13 cellular contexts compared by ENCODE assay signal in the genomic region with DNA sequence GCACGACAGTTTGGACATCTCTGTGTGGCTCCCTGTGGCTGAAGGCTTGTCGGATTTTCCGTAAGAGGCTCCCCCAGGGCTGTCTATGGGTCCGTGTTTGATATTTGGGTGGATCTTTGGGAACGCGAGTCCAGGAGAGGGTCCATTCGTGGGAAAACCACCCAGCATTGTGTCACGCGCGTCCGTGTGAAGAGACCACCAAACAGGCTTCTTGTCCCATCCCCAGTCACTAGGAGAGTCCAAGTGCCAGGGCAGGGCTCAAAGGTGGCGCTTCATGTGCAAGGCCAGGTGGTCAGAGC. TPM values are rescaled to one million over a fixed set of nuclear protein-coding genes. Genes with fewer than 3 reads are reported as not detected.
A peak's percentile ranks its signal among the peaks of the same experiment; 100 is the strongest.
DNase-seq lines count a peak whose midpoint lies in the region; ATAC-seq, FAIRE-seq and TF ChIP-seq lines count a peak whose summit lies in the region.
"Had no signal": no experiment of that assay in that cellular context is flagged by ENCODE, and none has a peak within 500 bp of the region (broad histone marks: within the 10 kb centered on the region; RNA-seq: fewer than 3 reads in every experiment).

No MANE protein-coding gene starts in this region.

- BruUV-seq in PC-9 (replicated peaks; lab: Mats Ljungman, UMichigan): TSS peak; percentile 11

- no peak for TF ChIP-seq POLR2A in H1 (IDR thresholded peaks at IDR 0.05; ENCODE audit: control extremely low read depth in 1 of 2, low read depth in 2 of 2, low read length in 2 of 2)

- peak overlapping the region; percentile 85 for H2BK5ac ChIP-seq in H1 (ENCODE audit: low read depth, low read length)

- no peak overlapping the region for H3K14ac ChIP-seq in H1 (ENCODE audit: insufficient read length)

- no peak for TF ChIP-seq EP300 in H1 (IDR thresholded peaks at IDR 0.05; ENCODE audit: borderline replicate concordance in 1 of 2, low read depth in 2 of 2, low read length in 2 of 2)

- CTCF ChIA-PET in PC-9 (lab: Charles Lee): interaction anchor here (0.6 to 1.0 kb wide), 4 partner anchors 81 to 216 kb away, joined by 3 to 5 read pairs (median 4); no protein-coding TSS in a partner anchor
- CTCF ChIA-PET in H1 (lab: Charles Lee; ENCODE audit: partially characterized antibody): interaction anchor here (0.6 to 2.3 kb wide), 24 partner anchors 9 to 745 kb away, joined by 3 to 19 read pairs (median 4); partner anchors contain the start of genes RNASEH2A, THSD8 and ZNF20

- H3K36me3 Mint-ChIP-seq in T-helper 1 cell treated with Interleukin-12 subunit alpha and Interleukin-12 subunit beta and Interleukin-4 antibody, amounts not matched to agents 30 μg/mL and 1 μg/mL, for 36 hours (ENCODE audit: low read depth): no peaks in the 10 kb centered on the region
- H3K36me3 Mint-ChIP-seq in stimulated activated effector memory CD8-positive, alpha-beta T cell treated with anti-CD3 and anti-CD28 coated beads, Interleukin-12 subunit alpha, Interleukin-12 subunit beta, amount 100 ng/mL, for 72 hours: peaks cover 16% of the 10 kb centered on the region

- H3K4me1 ChIP-seq in PC-9 (replicated peaks; ENCODE audit: insufficient read depth): peaks cover 14% of the 10 kb centered on the region
- H3K4me1 ChIP-seq in H1 (replicated peaks in 1 of 4; ENCODE audit: control insufficient read depth in 3 of 4, insufficient read depth in 4 of 4, low read length in 3 of 4): peaks cover 0 to 7% (median 6%) of the 10 kb centered on the region in 4 experiments; a peak in 5 of 7 replicates

- H3K9me3 ChIP-seq in PC-9 (ENCODE audit: insufficient read depth, low read depth) (peaks cover 11% of the 10 kb centered on the region; the same call in 1 of the 2 replicates), H1 (ENCODE audit: insufficient read depth in 2 of 2, low read depth in 1 of 2, low read length in 1 of 2) (no peaks in the 10 kb centered on the region; a peak in 2 of 4 replicates)

- H2BK20ac ChIP-seq in H1 (ENCODE audit: low read length): peak overlapping the region; percentile 66; the same call in 1 of the 2 replicates

- H2BK12ac ChIP-seq in H1 (ENCODE audit: low read depth, low read length): peak overlapping the region; percentile 99

- no peak for ATAC-seq in stimulated activated effector memory CD8-positive, alpha-beta T cell treated with anti-CD3 and anti-CD28 coated beads, Interleukin-12 subunit alpha, Interleukin-12 subunit beta, amount 100 ng/mL, for 72 hours
- ATAC-seq in HG02571 (IDR thresholded peaks at IDR 0.05; ENCODE audit: unreplicated experiment): no peak

- peak overlapping the region; percentile 65; the same call in 1 of the 2 replicates for H3K4me3 ChIP-seq in PC-9
- peak overlapping the region; percentile 3 to 77 (median 48); a peak in 5 of 8 replicates for H3K4me3 ChIP-seq in H1 (ENCODE audit: extremely low read depth in 1 of 4, insufficient read depth in 2 of 4, low read depth in 3 of 4, low read length in 4 of 4)
- H3K4me3 ChIP-seq: mucosa of descending colon had no signal

- no peak for TF ChIP-seq CTCF in PC-9 (conservative IDR thresholded peaks at IDR 0.05)
- TF ChIP-seq CTCF in H1 (IDR thresholded peaks at IDR 0.05; ENCODE audit: control extremely low read depth in 1 of 3, insufficient read depth in 1 of 3, low read depth in 1 of 3, low read length in 3 of 3): no peak

- peak overlapping the region; percentile 90; the same call in 1 of the 2 replicates for H4K8ac ChIP-seq in H1 (ENCODE audit: extremely low read depth, insufficient read depth, low read length)

- H2BK15ac ChIP-seq in H1 (ENCODE audit: low read length): peak overlapping the region; percentile 96; the same call in 1 of the 2 replicates

- H4K20me1 ChIP-seq in PC-9 (ENCODE audit: insufficient read depth) (no peaks in the 10 kb centered on the region), H1 (replicated peaks in 1 of 2; ENCODE audit: control insufficient read depth in 1 of 2, insufficient read depth in 2 of 2, low read length in 2 of 2) (no peaks in the 10 kb centered on the region)

- H3K23me2 ChIP-seq in H1 (ENCODE audit: low read depth, low read length): peaks cover 11% of the 10 kb centered on the region; the same call in 1 of the 2 replicates

- DNase-seq in T-helper 1 cell (no peak), PC-9 (peak in 1 of 2 experiments; percentile 28), H1 (ENCODE audit: low read depth in 1 of 2, low spot score in 2 of 2) (no peak), NCI-H2107 (lab: John Stamatoyannopoulos, UW) (no peak), foreskin melanocyte (no peak)
- no peak for DNase-seq in stimulated activated effector memory CD8-positive, alpha-beta T cell treated with anti-CD3 and anti-CD28 coated beads, Interleukin-12 subunit alpha, Interleukin-12 subunit beta, amount 100 ng/mL, for 72 hours (ENCODE audit: low spot score in 2 of 2)

- no peaks in the 10 kb centered on the region for H3K9me3 Mint-ChIP-seq in T-helper 1 cell treated with Interleukin-12 subunit alpha and Interleukin-12 subunit beta and Interleukin-4 antibody, amounts not matched to agents 30 μg/mL and 1 μg/mL, for 36 hours
- H3K9me3 Mint-ChIP-seq in stimulated activated effector memory CD8-positive, alpha-beta T cell treated with anti-CD3 and anti-CD28 coated beads, Interleukin-12 subunit alpha, Interleukin-12 subunit beta, amount 100 ng/mL, for 72 hours: no peaks in the 10 kb centered on the region

- POLR2A ChIA-PET in PC-9 (lab: Charles Lee; ENCODE audit: unreplicated experiment): interaction anchor here (0.6 to 1.0 kb wide), 4 partner anchors 62 to 744 kb away, joined by 3 to 5 read pairs (median 4); partner anchors contain the start of gene ZNF20
- POLR2A ChIA-PET in H1 (lab: Charles Lee; ENCODE audit: partially characterized antibody): interaction anchor here (0.6 to 12.3 kb wide), 24 partner anchors 8 to 93 kb away, joined by 3 to 110 read pairs (median 6); partner anchors contain the start of genes CALR, FARSA, GADD45GIP1 and GCDH

- H3K27ac Mint-ChIP-seq in T-helper 1 cell treated with Interleukin-12 subunit alpha and Interleukin-12 subunit beta and Interleukin-4 antibody, amounts not matched to agents 30 μg/mL and 1 μg/mL, for 36 hours: no peak overlapping the region
- peak overlapping the region; percentile 92 for H3K27ac Mint-ChIP-seq in stimulated activated effector memory CD8-positive, alpha-beta T cell treated with anti-CD3 and anti-CD28 coated beads, Interleukin-12 subunit alpha, Interleukin-12 subunit beta, amount 100 ng/mL, for 72 hours

- H3F3A ChIP-seq in PC-9 (ENCODE audit: insufficient read depth, low read depth): peaks cover 19% of the 10 kb centered on the region; the same call in 1 of the 2 replicates

- H3K79me1 ChIP-seq in H1 (ENCODE audit: low read depth, low read length): no peaks in the 10 kb centered on the region

- intact Hi-C loops in PC-9 (cut with micrococcal nuclease; ENCODE audit: unreplicated experiment): loop anchor here (2.0 kb wide), 1 partner anchor 80 kb away; no protein-coding TSS in a partner anchor

- peaks cover 10% of the 10 kb centered on the region; the same call in 1 of the 2 replicates for H3K79me2 ChIP-seq in PC-9 (ENCODE audit: low read depth)
- H3K79me2 ChIP-seq in H1 (ENCODE audit: control insufficient read depth in 1 of 2, insufficient read depth in 2 of 2, low read length in 2 of 2): no peaks in the 10 kb centered on the region

- H3K4me3 Mint-ChIP-seq in T-helper 1 cell treated with Interleukin-12 subunit alpha and Interleukin-12 subunit beta and Interleukin-4 antibody, amounts not matched to agents 30 μg/mL and 1 μg/mL, for 36 hours: peak overlapping the region; percentile 90
- peak overlapping the region; percentile 91 for H3K4me3 Mint-ChIP-seq in stimulated activated effector memory CD8-positive, alpha-beta T cell treated with anti-CD3 and anti-CD28 coated beads, Interleukin-12 subunit alpha, Interleukin-12 subunit beta, amount 100 ng/mL, for 72 hours

- H4K91ac ChIP-seq in H1 (replicated peaks; ENCODE audit: insufficient read length, low read length): peak overlapping the region; percentile 94

- H3K27me3 Mint-ChIP-seq in T-helper 1 cell treated with Interleukin-12 subunit alpha and Interleukin-12 subunit beta and Interleukin-4 antibody, amounts not matched to agents 30 μg/mL and 1 μg/mL, for 36 hours (ENCODE audit: low read depth): no peaks in the 10 kb centered on the region

- 0 out of 2 replicates have a peak overlapping the region, but pooled peaks have one; percentile 6 for H2AK5ac ChIP-seq in H1 (ENCODE audit: low read depth, low read length)

- H3K27me3 ChIP-seq in PC-9 (ENCODE audit: insufficient read depth, low read depth): no peaks in the 10 kb centered on the region
- H3K27me3 ChIP-seq in H1 (replicated peaks in 1 of 4; ENCODE audit: control insufficient read depth in 3 of 4, extremely low read depth in 1 of 4, insufficient read depth in 3 of 4, low read length in 3 of 4): peaks cover 0 to 9% (median 4%) of the 10 kb centered on the region in 4 experiments; a peak in 4 of 7 replicates

- H2AFZ ChIP-seq in PC-9 (no peak overlapping the region; the same call in 1 of the 2 replicates), H1 (ENCODE audit: low read length) (peak overlapping the region; percentile 2; the same call in 1 of the 2 replicates)

- H2BK120ac ChIP-seq in H1 (replicated peaks; ENCODE audit: low read depth, low read length): peak overlapping the region; percentile 81

- H3K4me1 Mint-ChIP-seq in T-helper 1 cell treated with Interleukin-12 subunit alpha and Interleukin-12 subunit beta and Interleukin-4 antibody, amounts not matched to agents 30 μg/mL and 1 μg/mL, for 36 hours (ENCODE audit: low read depth): peaks cover 23% of the 10 kb centered on the region
- H3K4me1 Mint-ChIP-seq in stimulated activated effector memory CD8-positive, alpha-beta T cell treated with anti-CD3 and anti-CD28 coated beads, Interleukin-12 subunit alpha, Interleukin-12 subunit beta, amount 100 ng/mL, for 72 hours: peaks cover 39% of the 10 kb centered on the region

- H3K36me3 ChIP-seq in PC-9 (ENCODE audit: low read depth): no peaks in the 10 kb centered on the region
- no peaks in the 10 kb centered on the region for H3K36me3 ChIP-seq in H1 (ENCODE audit: control insufficient read depth in 2 of 4, insufficient read depth in 4 of 4, low read length in 3 of 4)

- peak overlapping the region; percentile 52 for H3K56ac ChIP-seq in H1 (replicated peaks; ENCODE audit: insufficient read length, low read depth, low read length)

- H3K23ac ChIP-seq in H1 (ENCODE audit: insufficient read length): no peak overlapping the region

- H3K27ac ChIP-seq in PC-9: no peak overlapping the region
- H3K27ac ChIP-seq in H1 (ENCODE audit: low read depth, low read length): peak overlapping the region; percentile 68; the same call in 1 of the 2 replicates

- peak overlapping the region; percentile 84 for H3K4me2 ChIP-seq in PC-9
- H3K4me2 ChIP-seq in H1 (ENCODE audit: insufficient read depth in 1 of 2, low read depth in 2 of 2, low read length in 2 of 2): peak overlapping the region; percentile 75 to 97

- H4K5ac ChIP-seq in H1 (ENCODE audit: insufficient read length, low read depth, low read length): peak overlapping the region; percentile 59

- H3K9me2 ChIP-seq in PC-9 (ENCODE audit: insufficient read depth): no peaks in the 10 kb centered on the region

- no peak for FAIRE-seq in H1 (lab: Jason Lieb, UNC)
- FAIRE-seq: A204.1 had no signal

- WGBS in H1 (ENCODE audit: extremely low coverage in 1 of 2, insufficient coverage in 1 of 2, insufficient read length in 1 of 2, insufficient replicate concordance in 2 of 2, low coverage in 1 of 2, low lambda C conversion rate in 2 of 2, missing lambda C conversion rate in 1 of 2), 2 experiments: 87% methylated on average over 12 of the region's 12 CpGs; no CpG with 5 or more reads in 1 of the 2 experiments

- H3K9ac ChIP-seq in H1 (replicated peaks in 1 of 4; ENCODE audit: extremely low read depth in 1 of 4, low read depth in 3 of 4, low read length in 3 of 4): 0 out of 7 replicates have a peak overlapping the region, but pooled peaks of 2 of the 4 experiments have one; percentile 20 to 23

- TF ChIP-seq RAD21 in H1 (IDR thresholded peaks at IDR 0.05 in 1 of 2, conservative IDR thresholded peaks at IDR 0.05 in 1 of 2; ENCODE audit: low read depth in 2 of 2, low read length in 2 of 2): no peak

- peak overlapping the region; percentile 99 for H3K4ac ChIP-seq in H1 (replicated peaks; ENCODE audit: insufficient read length, low read depth, low read length)

- peak overlapping the region; percentile 60 for H3K18ac ChIP-seq in H1 (ENCODE audit: extremely low read depth, low read length)

RNA-seq across cellular contexts. Expression of gene KLF1, which starts 2.4 kb away (rescaled TPM):
- 0.22 and 0.25 TPM in 2 replicates for total RNA-seq in PC-9 (2021)
- 0.59 and 0.84 TPM in 2 replicates for total RNA-seq in H1 (2021; fragmentation: NEBNext Ultra II Directional; extraction: Animal tissue kit (Norgen Biotek cat#: 25700))
- 0.91 and 1.0 TPM in 2 replicates for polyA plus RNA-seq in H1 (2011; rRNA removed)
- 0.92 TPM for polyA plus RNA-seq in H1 (2011; cell fraction: cytosol; rRNA removed)
- polyA plus RNA-seq in H1 (2011; cell fraction: nucleus; rRNA removed): 0.73 TPM
- polyA plus RNA-seq in H1 (2012, experiment 1 of 2): 0.54 to 0.79 TPM (median 0.58 TPM) in 4 replicates
- 0.50 TPM for polyA plus RNA-seq in H1 (2012, experiment 2 of 2)
- 0.55 TPM for polyA plus RNA-seq in H1 (2013, experiment 1 of 2)
- 0.40 TPM for polyA plus RNA-seq in H1 (2013, experiment 2 of 2)
- polyA minus RNA-seq in H1 (2011; rRNA and poly(A)+ RNA removed): 0.41 and 0.66 TPM in 2 replicates
- polyA minus RNA-seq in H1 (2011; cell fraction: cytosol; rRNA and poly(A)+ RNA removed): not detected
- polyA minus RNA-seq in H1 (2011; cell fraction: nucleus; rRNA and poly(A)+ RNA removed): 1.2 TPM
- total RNA-seq: chondrocyte, mucosa of descending colon, Right ventricle myocardium superior, subcutaneous adipose tissue had no signal

RNA-seq across cellular contexts. Expression of gene DNASE2, which starts 3.3 kb away (rescaled TPM):
- total RNA-seq in PC-9 (2021): 68.4 and 81.0 TPM in 2 replicates
- total RNA-seq in H1 (2021; fragmentation: NEBNext Ultra II Directional; extraction: Animal tissue kit (Norgen Biotek cat#: 25700)): 32.9 and 33.2 TPM in 2 replicates
- 48.2 and 58.2 TPM in 2 replicates for polyA plus RNA-seq in H1 (2011; rRNA removed)
- 48.0 TPM for polyA plus RNA-seq in H1 (2011; cell fraction: cytosol; rRNA removed)
- 26.9 TPM for polyA plus RNA-seq in H1 (2011; cell fraction: nucleus; rRNA removed)
- polyA plus RNA-seq in H1 (2012, experiment 1 of 2): 24.6 to 39.7 TPM (median 36.4 TPM) in 4 replicates
- polyA plus RNA-seq in H1 (2012, experiment 2 of 2): 32.5 TPM
- polyA plus RNA-seq in H1 (2013, experiment 1 of 2): 44.6 TPM
- polyA plus RNA-seq in H1 (2013, experiment 2 of 2): 52.7 TPM
- polyA minus RNA-seq in H1 (2011; rRNA and poly(A)+ RNA removed): 33.8 and 41.2 TPM in 2 replicates
- 25.0 TPM for polyA minus RNA-seq in H1 (2011; cell fraction: cytosol; rRNA and poly(A)+ RNA removed)
- polyA minus RNA-seq in H1 (2011; cell fraction: nucleus; rRNA and poly(A)+ RNA removed): 11.8 TPM

RNA-seq across cellular contexts. Expression of gene GCDH, which starts 6.4 kb away (rescaled TPM):
- 23.2 and 27.8 TPM in 2 replicates for total RNA-seq in PC-9 (2021)
- 63.8 and 67.3 TPM in 2 replicates for total RNA-seq in H1 (2021; fragmentation: NEBNext Ultra II Directional; extraction: Animal tissue kit (Norgen Biotek cat#: 25700))
- 89.4 and 134 TPM in 2 replicates for polyA plus RNA-seq in H1 (2011; rRNA removed)
- polyA plus RNA-seq in H1 (2011; cell fraction: cytosol; rRNA removed): 147 TPM
- polyA plus RNA-seq in H1 (2011; cell fraction: nucleus; rRNA removed): 130 TPM
- polyA plus RNA-seq in H1 (2012, experiment 1 of 2): 53.5 to 77.1 TPM (median 68.9 TPM) in 4 replicates
- 50.5 TPM for polyA plus RNA-seq in H1 (2012, experiment 2 of 2)
- 32.2 TPM for polyA plus RNA-seq in H1 (2013, experiment 1 of 2)
- 27.2 TPM for polyA plus RNA-seq in H1 (2013, experiment 2 of 2)
- 43.7 and 43.8 TPM in 2 replicates for polyA minus RNA-seq in H1 (2011; rRNA and poly(A)+ RNA removed)
- polyA minus RNA-seq in H1 (2011; cell fraction: cytosol; rRNA and poly(A)+ RNA removed): 39.3 TPM
- 48.9 TPM for polyA minus RNA-seq in H1 (2011; cell fraction: nucleus; rRNA and poly(A)+ RNA removed)

RNA-seq across cellular contexts. Expression of gene SYCE2, which starts 34.5 kb away (rescaled TPM):
- 2.1 and 2.6 TPM in 2 replicates for total RNA-seq in PC-9 (2021)
- total RNA-seq in H1 (2021; fragmentation: NEBNext Ultra II Directional; extraction: Animal tissue kit (Norgen Biotek cat#: 25700)): 0.46 and 0.97 TPM in 2 replicates
- polyA plus RNA-seq in H1 (2011; rRNA removed): 0.69 and 0.71 TPM in 2 replicates
- polyA plus RNA-seq in H1 (2011; cell fraction: cytosol; rRNA removed): 1.0 TPM
- polyA plus RNA-seq in H1 (2011; cell fraction: nucleus; rRNA removed): 0.68 TPM
- 0.82 to 4.0 TPM (median 2.7 TPM) in 4 replicates for polyA plus RNA-seq in H1 (2012, experiment 1 of 2)
- polyA plus RNA-seq in H1 (2012, experiment 2 of 2): 0.88 TPM
- 1.0 TPM for polyA plus RNA-seq in H1 (2013, experiment 1 of 2)
- polyA plus RNA-seq in H1 (2013, experiment 2 of 2): 1.0 TPM
- 0.32 and 0.38 TPM in 2 replicates for polyA minus RNA-seq in H1 (2011; rRNA and poly(A)+ RNA removed)
- polyA minus RNA-seq in H1 (2011; cell fraction: cytosol; rRNA and poly(A)+ RNA removed): not detected
- polyA minus RNA-seq in H1 (2011; cell fraction: nucleus; rRNA and poly(A)+ RNA removed): not detected
- total RNA-seq: chondrocyte, Right ventricle myocardium superior, subcutaneous adipose tissue had no signal

RNA-seq across cellular contexts. Expression of gene MAST1, which starts 46.3 kb away (rescaled TPM):
- total RNA-seq in PC-9 (2021): 11.4 and 11.9 TPM in 2 replicates
- total RNA-seq in H1 (2021; fragmentation: NEBNext Ultra II Directional; extraction: Animal tissue kit (Norgen Biotek cat#: 25700)): 25.2 and 28.3 TPM in 2 replicates
- 15.6 and 27.5 TPM in 2 replicates for polyA plus RNA-seq in H1 (2011; rRNA removed)
- polyA plus RNA-seq in H1 (2011; cell fraction: cytosol; rRNA removed): 17.6 TPM
- polyA plus RNA-seq in H1 (2011; cell fraction: nucleus; rRNA removed): 85.6 TPM
- polyA plus RNA-seq in H1 (2012, experiment 1 of 2): 21.7 to 26.3 TPM (median 23.3 TPM) in 4 replicates
- 14.4 TPM for polyA plus RNA-seq in H1 (2012, experiment 2 of 2)
- 12.8 TPM for polyA plus RNA-seq in H1 (2013, experiment 1 of 2)
- 11.6 TPM for polyA plus RNA-seq in H1 (2013, experiment 2 of 2)
- 13.8 and 28.0 TPM in 2 replicates for polyA minus RNA-seq in H1 (2011; rRNA and poly(A)+ RNA removed)
- polyA minus RNA-seq in H1 (2011; cell fraction: cytosol; rRNA and poly(A)+ RNA removed): 22.4 TPM
- 23.5 TPM for polyA minus RNA-seq in H1 (2011; cell fraction: nucleus; rRNA and poly(A)+ RNA removed)
- total RNA-seq: Right ventricle myocardium superior had no signal
